Comparison of ENCODE assay signal across 12 cellular contexts in the genomic region with DNA sequence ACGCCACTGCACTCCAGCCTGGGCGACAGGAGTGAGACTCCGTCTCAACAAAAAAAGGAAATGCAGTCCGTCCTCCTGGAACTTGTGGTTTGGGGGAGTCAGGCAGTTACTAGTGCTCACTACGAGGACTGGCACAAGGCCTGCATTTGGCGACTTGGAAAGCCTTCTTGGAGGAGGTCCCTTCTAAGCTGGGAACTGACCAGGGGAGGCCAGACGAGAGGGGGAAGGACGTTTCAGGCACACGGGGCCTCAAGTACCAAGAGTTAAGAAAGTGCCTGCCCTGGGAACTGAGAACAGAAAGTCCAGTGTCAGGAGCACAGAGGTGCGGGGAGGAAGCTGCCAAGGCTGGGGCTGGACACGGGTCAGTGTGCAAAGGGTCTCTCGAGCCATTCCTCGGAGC.
DNase-seq lines count a peak whose midpoint lies in the region; ATAC-seq and TF ChIP-seq lines count a peak whose summit lies in the region.
"Had no signal": no experiment of that assay in that cellular context is flagged by ENCODE, and none has a peak within 500 bp of the region (broad histone marks: within the 10 kb centered on the region; RNA-seq: fewer than 3 reads in every experiment).

No MANE protein-coding gene starts in this region.

- no peak for TF ChIP-seq CTCF in dorsolateral prefrontal cortex (IDR thresholded peaks at IDR 0.05 in 54 of 56, conservative IDR thresholded peaks at IDR 0.05 in 2 of 56; ENCODE audit: low read depth in 1 of 56, partially characterized antibody in 56 of 56)
- no peak for TF ChIP-seq CTCF in upper lobe of left lung (IDR thresholded peaks at IDR 0.05)

- ATAC-seq in activated CD8-positive, alpha-beta memory T cell treated with anti-CD3 and anti-CD28 coated beads, Interleukin-2, amount 10 ng/mL, durations not matched to agents 7 days and 5 days = no peak
- ATAC-seq in upper lobe of left lung (ENCODE audit: low FRiP score in 2 of 2) = peak; percentile 48 to 72
- ATAC-seq in GM19397 (IDR thresholded peaks at IDR 0.05; ENCODE audit: unreplicated experiment) = no peak
- ATAC-seq in HG03025 (IDR thresholded peaks at IDR 0.05; ENCODE audit: low FRiP score, unreplicated experiment) = no peak

- no peaks in the 10 kb centered on the region for H3K9me3 Mint-ChIP-seq in activated CD8-positive, alpha-beta memory T cell treated with anti-CD3 and anti-CD28 coated beads, Interleukin-2, amount 10 ng/mL, durations not matched to agents 7 days and 5 days (ENCODE audit: low read depth)

- no CpG with 5 or more reads among the region's 13 CpGs for WGBS in mesendoderm (ENCODE audit: extremely low coverage, insufficient coverage, low lambda C conversion rate)
- 34 to 61% methylated on average over 12 to 13 of the region's 13 CpGs for WGBS in upper lobe of left lung, 2 donors

- TF ChIP-seq EP300 in upper lobe of left lung (IDR thresholded peaks at IDR 0.05) = peak in 1 of 4 donors; percentile 41

- H3K4me3 Mint-ChIP-seq in activated CD8-positive, alpha-beta memory T cell treated with anti-CD3 and anti-CD28 coated beads, Interleukin-2, amount 10 ng/mL, durations not matched to agents 7 days and 5 days = no peak overlapping the region

- H3K9me3 ChIP-seq in upper lobe of left lung = no peaks in the 10 kb centered on the region

- no peak overlapping the region for H3K18ac ChIP-seq in mesendoderm (ENCODE audit: low read length)

- no peak overlapping the region for H2BK120ac ChIP-seq in mesendoderm (ENCODE audit: low read depth, low read length)

- H3K56ac ChIP-seq in mesendoderm (ENCODE audit: low read length) = peak overlapping the region; percentile 15

- no peaks in the 10 kb centered on the region for H3K79me2 ChIP-seq in mesendoderm (ENCODE audit: control insufficient read depth, insufficient read depth, low read length)

- no peak overlapping the region for H3K4ac ChIP-seq in mesendoderm (ENCODE audit: low read depth, low read length)

- DNase-seq in activated CD8-positive, alpha-beta memory T cell treated with anti-CD3 and anti-CD28 coated beads, Interleukin-2, amount 10 ng/mL, durations not matched to agents 7 days and 5 days = no peak
- no peak for DNase-seq in activated CD8-positive, alpha-beta memory T cell treated with anti-CD3 and anti-CD28 coated beads, Interleukin-2, amount 50 U/mL, for 4 hours
- peak in 4 of 10 donors; percentile 54 to 71 (median 60) for DNase-seq in dorsolateral prefrontal cortex
- no peak for DNase-seq in mesendoderm
- DNase-seq in upper lobe of left lung = peak in 1 of 2 donors; percentile 90
- DNase-seq in mucosa of gallbladder (ENCODE audit: low spot score) = no peak
- DNase-seq: Calu3; effector CD8-positive, alpha-beta T cell; NCI-H2227 treated with DMSO at 0.1 percent for 48 hours; RPMI8226 had no signal

- no peak overlapping the region for H3K4me2 ChIP-seq in mesendoderm (ENCODE audit: low read length)

- CTCF ChIA-PET in activated CD8-positive, alpha-beta memory T cell treated with anti-CD3 and anti-CD28 coated beads, Interleukin-2, amount 10 ng/mL, durations not matched to agents 7 days and 5 days (lab: Charles Lee) = no interaction called here

- no peaks in the 10 kb centered on the region for H3K79me1 ChIP-seq in mesendoderm (ENCODE audit: low read length)

- no peak overlapping the region for H4K8ac ChIP-seq in mesendoderm (ENCODE audit: low read depth, low read length)

- peak overlapping the region; percentile 32 for H3K27ac Mint-ChIP-seq in activated CD8-positive, alpha-beta memory T cell treated with anti-CD3 and anti-CD28 coated beads, Interleukin-2, amount 10 ng/mL, durations not matched to agents 7 days and 5 days

- peaks cover 0 to 4% (median 0%) of the 10 kb centered on the region in 45 donors for H3K27me3 ChIP-seq in dorsolateral prefrontal cortex
- H3K27me3 ChIP-seq in mesendoderm (ENCODE audit: insufficient read depth, low read length, poor library complexity) = no peaks in the 10 kb centered on the region
- H3K27me3 ChIP-seq in upper lobe of left lung = no peaks in the 10 kb centered on the region

- no peaks in the 10 kb centered on the region for H3K4me1 ChIP-seq in mesendoderm (ENCODE audit: control insufficient read depth, low read depth, low read length)
- peaks cover 13 to 64% (median 42%) of the 10 kb centered on the region in 4 donors for H3K4me1 ChIP-seq in upper lobe of left lung

- H2BK15ac ChIP-seq in mesendoderm (replicated peaks; ENCODE audit: low read depth) = no peak overlapping the region

- H3K36me3 Mint-ChIP-seq in activated CD8-positive, alpha-beta memory T cell treated with anti-CD3 and anti-CD28 coated beads, Interleukin-2, amount 10 ng/mL, durations not matched to agents 7 days and 5 days = peaks cover 14% of the 10 kb centered on the region

- H4K5ac ChIP-seq in mesendoderm (ENCODE audit: low read length) = no peak overlapping the region

- H3K27me3 Mint-ChIP-seq in activated CD8-positive, alpha-beta memory T cell treated with anti-CD3 and anti-CD28 coated beads, Interleukin-2, amount 10 ng/mL, durations not matched to agents 7 days and 5 days = no peaks in the 10 kb centered on the region

- H3K9ac ChIP-seq in mesendoderm (ENCODE audit: low read length) = no peak overlapping the region

- H2BK5ac ChIP-seq in mesendoderm (ENCODE audit: low read length) = no peak overlapping the region

- H3K36me3 ChIP-seq in mesendoderm (ENCODE audit: control insufficient read depth, insufficient read depth, low read length) = no peaks in the 10 kb centered on the region
- H3K36me3 ChIP-seq in upper lobe of left lung = peaks cover 0 to 58% (median 24%) of the 10 kb centered on the region in 4 donors

- peak in 1 of 4 donors; percentile 57 for TF ChIP-seq POLR2A in upper lobe of left lung (IDR thresholded peaks at IDR 0.05)

- H3K4me1 Mint-ChIP-seq in activated CD8-positive, alpha-beta memory T cell treated with anti-CD3 and anti-CD28 coated beads, Interleukin-2, amount 10 ng/mL, durations not matched to agents 7 days and 5 days = no peaks in the 10 kb centered on the region

- H3K23ac ChIP-seq in mesendoderm (ENCODE audit: low read length) = no peak overlapping the region

- H3K27ac ChIP-seq in dorsolateral prefrontal cortex (peak overlapping the region in 39 of 59 donors; percentile 4 to 78 (median 57)), mesendoderm (ENCODE audit: low read depth, low read length) (no peak overlapping the region), upper lobe of left lung (peak overlapping the region; percentile 55 to 85 (median 75))

- no peak overlapping the region for H3K4me3 ChIP-seq in dorsolateral prefrontal cortex
- H3K4me3 ChIP-seq in mesendoderm (ENCODE audit: low read length) = no peak overlapping the region
- no peak overlapping the region for H3K4me3 ChIP-seq in upper lobe of left lung

- H2AK5ac ChIP-seq in mesendoderm (ENCODE audit: low read length) = no peak overlapping the region

- intact Hi-C loops in dorsolateral prefrontal cortex (cut with DNase I) = no loop called here

Comparison
In these comparisons a context has a peak if more than half of its experiments do, and no peak if none do; other contexts are left out.
1. ATAC-seq: peak in upper lobe of left lung (2 of 2); none in activated CD8-positive, alpha-beta memory T cell treated with anti-CD3 and anti-CD28 coated beads, Interleukin-2, amount 10 ng/mL, durations not matched to agents 7 days and 5 days (single experiment), GM19397 (single experiment) and HG03025 (single experiment).